8 cellular contexts compared by ENCODE assay signal in genomic region chr6:32837651-32838113, GRCh38. TPM values are rescaled to one million over a fixed set of nuclear protein-coding genes. Genes with fewer than 3 reads are reported as not detected.
DNase-seq lines count a peak whose midpoint lies in the region; ATAC-seq and TF ChIP-seq lines count a peak whose summit lies in the region.

No MANE protein-coding gene starts in this region.

- no peaks in the 10 kb centered on the region for H3K27me3 Mint-ChIP-seq in activated T-cell treated with anti-CD3 and anti-CD28 coated beads, Interleukin-2, amount 50 U/mL, for 72 hours (ENCODE audit: low read depth)
- no peaks in the 10 kb centered on the region for H3K27me3 Mint-ChIP-seq in activated CD4-positive, alpha-beta memory T cell treated with anti-CD3 and anti-CD28 coated beads, Interleukin-2, amount 10 ng/mL, durations not matched to agents 7 days and 5 days

- POLR2A ChIA-PET in activated CD4-positive, alpha-beta memory T cell treated with anti-CD3 and anti-CD28 coated beads, Interleukin-2, amount 10 ng/mL, durations not matched to agents 7 days and 5 days (lab: Charles Lee) = interaction anchor here (0.7 to 16.8 kb wide), 20 partner anchors 9 to 1256 kb away, joined by 3 to 1055 read pairs (median 8); partner anchors contain the start of genes BRD2, HLA-DMA, HLA-DMB and HLA-DOB

- H3K27ac Mint-ChIP-seq in activated T-cell treated with anti-CD3 and anti-CD28 coated beads, Interleukin-2, amount 50 U/mL, for 72 hours = peak overlapping the region; percentile 98
- peak overlapping the region; percentile 99 for H3K27ac Mint-ChIP-seq in activated CD4-positive, alpha-beta memory T cell treated with anti-CD3 and anti-CD28 coated beads, Interleukin-2, amount 10 ng/mL, durations not matched to agents 7 days and 5 days

- H3K27me3 ChIP-seq in stomach = no peaks in the 10 kb centered on the region

- H3K4me3 ChIP-seq in iPS-11a (ENCODE audit: low read depth, low read length) (peak overlapping the region; percentile 73), stomach (peak overlapping the region; percentile 68 to 86 (median 76))

- TF ChIP-seq POLR2A in stomach (IDR thresholded peaks at IDR 0.05) = no peak

- CTCF ChIA-PET in activated CD4-positive, alpha-beta memory T cell treated with anti-CD3 and anti-CD28 coated beads, Interleukin-2, amount 10 ng/mL, durations not matched to agents 7 days and 5 days (lab: Charles Lee) = interaction anchor here (0.9 to 6.3 kb wide), 20 partner anchors 9 to 238 kb away, joined by 3 to 337 read pairs (median 8); partner anchors contain the start of genes HLA-DMA, HLA-DMB, HLA-DPB1 and PSMB9

- no peak for TF ChIP-seq CTCF in stomach (IDR thresholded peaks at IDR 0.05)

- H3K9me3 Mint-ChIP-seq in activated T-cell treated with anti-CD3 and anti-CD28 coated beads, Interleukin-2, amount 50 U/mL, for 72 hours = no peaks in the 10 kb centered on the region
- no peaks in the 10 kb centered on the region for H3K9me3 Mint-ChIP-seq in activated CD4-positive, alpha-beta memory T cell treated with anti-CD3 and anti-CD28 coated beads, Interleukin-2, amount 10 ng/mL, durations not matched to agents 7 days and 5 days

- ATAC-seq in activated T-cell treated with anti-CD3 and anti-CD28 coated beads, Interleukin-2, amount 50 U/mL, for 72 hours (replicated peaks in 1 of 2) = no peak

- 20 to 33% (median 29%) methylated on average over 9 to 12 of the region's 12 CpGs for WGBS in stomach, 5 donors

- H3K4me3 Mint-ChIP-seq in activated T-cell treated with anti-CD3 and anti-CD28 coated beads, Interleukin-2, amount 50 U/mL, for 72 hours = peak overlapping the region; percentile 85 to 99
- H3K4me3 Mint-ChIP-seq in activated CD4-positive, alpha-beta memory T cell treated with anti-CD3 and anti-CD28 coated beads, Interleukin-2, amount 10 ng/mL, durations not matched to agents 7 days and 5 days = peak overlapping the region; percentile 77

- intact Hi-C loops in stomach (cut with DNase I; ENCODE audit: low total_unique reads) = no loop called here

- TF ChIP-seq EP300 in stomach (IDR thresholded peaks at IDR 0.05) = no peak

- H3K4me1 Mint-ChIP-seq in activated T-cell treated with anti-CD3 and anti-CD28 coated beads, Interleukin-2, amount 50 U/mL, for 72 hours (ENCODE audit: low read depth) = peaks cover 90% of the 10 kb centered on the region
- H3K4me1 Mint-ChIP-seq in activated CD4-positive, alpha-beta memory T cell treated with anti-CD3 and anti-CD28 coated beads, Interleukin-2, amount 10 ng/mL, durations not matched to agents 7 days and 5 days = peaks cover 86% of the 10 kb centered on the region

- H3K4me1 ChIP-seq in stomach = peaks cover 15 to 39% (median 28%) of the 10 kb centered on the region in 4 donors

- H3K36me3 Mint-ChIP-seq in activated T-cell treated with anti-CD3 and anti-CD28 coated beads, Interleukin-2, amount 50 U/mL, for 72 hours (ENCODE audit: insufficient read depth in 2 of 2) = peaks cover 43 to 64% of the 10 kb centered on the region in 2 donors
- H3K36me3 Mint-ChIP-seq in activated CD4-positive, alpha-beta memory T cell treated with anti-CD3 and anti-CD28 coated beads, Interleukin-2, amount 10 ng/mL, durations not matched to agents 7 days and 5 days (ENCODE audit: low read depth) = peaks cover 84% of the 10 kb centered on the region

- H3K27ac ChIP-seq in stomach = peak overlapping the region; percentile 89 to 98 (median 96)

- H3K36me3 ChIP-seq in stomach = peaks cover 6 to 61% (median 48%) of the 10 kb centered on the region in 4 donors

- no peak for DNase-seq in activated T-cell treated with anti-CD3 and anti-CD28 coated beads, Interleukin-2, amount 50 U/mL, for 72 hours
- DNase-seq in activated T-cell treated with anti-CD3 and anti-CD28 coated beads, Interleukin-2, amount 50 U/mL, for 48 hours = no peak
- no peak for DNase-seq in activated CD4-positive, alpha-beta memory T cell treated with anti-CD3 and anti-CD28 coated beads, Interleukin-2, amount 10 ng/mL, durations not matched to agents 7 days and 5 days
- DNase-seq in stomach = no peak
- DNase-seq in NCI-H1694 treated with DMSO at 0.1 percent for 48 hours (lab: John Stamatoyannopoulos, UW) = no peak
- no peak for DNase-seq in COLO829 (ENCODE audit: low spot score)
- DNase-seq in cerebellar nuclear complex (lab: John Stamatoyannopoulos, UW) = no peak

- H3K9me3 ChIP-seq in stomach = no peaks in the 10 kb centered on the region

RNA-seq across cellular contexts. Expression of gene TAP2, which starts 0.9 kb away (rescaled TPM):
- 100 to 1,000 TPM; 117 to 127 TPM for total RNA-seq in activated T-cell treated with anti-CD3 and anti-CD28 coated beads, Interleukin-2, amount 50 U/mL, for 72 hours
- 100 to 1,000 TPM; 203 to 211 TPM for total RNA-seq in activated CD4-positive, alpha-beta memory T cell treated with anti-CD3 and anti-CD28 coated beads, Interleukin-2, amount 10 ng/mL, durations not matched to agents 7 days and 5 days
- total RNA-seq in stomach = 100 to 1,000 TPM in 1 of 5 donors, 10 to 100 TPM in 3, 1 to 10 TPM in 1; 3.8 to 449 (median 12.2) TPM
- polyA plus RNA-seq in stomach = 10 to 100 TPM in 1 of 3 donors, 1 to 10 TPM in 2; 1.2 to 24.6 (median 4.4) TPM

RNA-seq across cellular contexts. Expression of gene PSMB8, which starts 6.2 kb away (rescaled TPM):
- 100 to 1,000 TPM; 301 to 305 TPM for total RNA-seq in activated T-cell treated with anti-CD3 and anti-CD28 coated beads, Interleukin-2, amount 50 U/mL, for 72 hours
- 100 to 1,000 TPM; 389 to 401 TPM for total RNA-seq in activated CD4-positive, alpha-beta memory T cell treated with anti-CD3 and anti-CD28 coated beads, Interleukin-2, amount 10 ng/mL, durations not matched to agents 7 days and 5 days
- 10 to 100 TPM in 3 of 5 donors, 1 to 10 TPM in 2; 2.7 to 32.1 (median 16.7) TPM for total RNA-seq in stomach
- 100 to 1,000 TPM in 2 of 3 donors, 10 to 100 TPM in 1; 88.6 to 177 (median 124) TPM for polyA plus RNA-seq in stomach

RNA-seq across cellular contexts. Expression of gene TAP1, which starts 15.8 kb away (rescaled TPM):
- 100 to 1,000 TPM; 328 to 373 TPM for total RNA-seq in activated T-cell treated with anti-CD3 and anti-CD28 coated beads, Interleukin-2, amount 50 U/mL, for 72 hours
- total RNA-seq in activated CD4-positive, alpha-beta memory T cell treated with anti-CD3 and anti-CD28 coated beads, Interleukin-2, amount 10 ng/mL, durations not matched to agents 7 days and 5 days = 100 to 1,000 TPM; 410 to 412 TPM
- total RNA-seq in stomach = 10 to 100 TPM; 16.0 to 54.7 (median 29.6) TPM
- 100 to 1,000 TPM in 1 of 3 donors, 10 to 100 TPM in 2; 10.8 to 117 (median 15.5) TPM for polyA plus RNA-seq in stomach

RNA-seq across cellular contexts. Expression of gene PSMB9, which starts 16.3 kb away (rescaled TPM):
- total RNA-seq in activated T-cell treated with anti-CD3 and anti-CD28 coated beads, Interleukin-2, amount 50 U/mL, for 72 hours = 100 to 1,000 TPM; 271 to 299 TPM
- 100 to 1,000 TPM; 368 to 372 TPM for total RNA-seq in activated CD4-positive, alpha-beta memory T cell treated with anti-CD3 and anti-CD28 coated beads, Interleukin-2, amount 10 ng/mL, durations not matched to agents 7 days and 5 days
- 10 to 100 TPM in 1 of 5 donors, 1 to 10 TPM in 4; 5.4 to 18.7 (median 6.8) TPM for total RNA-seq in stomach
- polyA plus RNA-seq in stomach = 100 to 1,000 TPM in 1 of 3 donors, 10 to 100 TPM in 2; 33.2 to 107 (median 91.6) TPM

RNA-seq across cellular contexts. Expression of gene HLA-DOB, which starts 20.9 kb away (rescaled TPM):
- total RNA-seq in activated T-cell treated with anti-CD3 and anti-CD28 coated beads, Interleukin-2, amount 50 U/mL, for 72 hours = 1 to 10 TPM; 8.0 to 8.1 TPM
- total RNA-seq in activated CD4-positive, alpha-beta memory T cell treated with anti-CD3 and anti-CD28 coated beads, Interleukin-2, amount 10 ng/mL, durations not matched to agents 7 days and 5 days = 1 to 10 TPM; 1.5 to 2.2 TPM
- total RNA-seq in stomach = 10 to 100 TPM in 1 of 5 donors, 1 to 10 TPM in 2, not detected in 2; 1.3 to 62.9 (median 2.9) TPM
- polyA plus RNA-seq in stomach = 1 to 10 TPM in 2 of 3 donors, under 1 TPM in 1; 0.81 to 5.0 (median 1.2) TPM

Comparison
In these comparisons a context has a peak if more than half of its experiments do, and no peak if none do; other contexts are left out.
1. RNA of gene PSMB8, which starts 6.2 kb away (total RNA-seq): 389 to 401 TPM in activated CD4-positive, alpha-beta memory T cell treated with anti-CD3 and anti-CD28 coated beads, Interleukin-2, amount 10 ng/mL, durations not matched to agents 7 days and 5 days and 301 to 305 TPM in activated T-cell treated with anti-CD3 and anti-CD28 coated beads, Interleukin-2, amount 50 U/mL, for 72 hours; 2.7 to 32.1 TPM in stomach; every median in the first group is over 4 times any median in the second.
2. RNA of gene TAP1, which starts 15.8 kb away (total RNA-seq): 410 to 412 TPM in activated CD4-positive, alpha-beta memory T cell treated with anti-CD3 and anti-CD28 coated beads, Interleukin-2, amount 10 ng/mL, durations not matched to agents 7 days and 5 days and 328 to 373 TPM in activated T-cell treated with anti-CD3 and anti-CD28 coated beads, Interleukin-2, amount 50 U/mL, for 72 hours; 16.0 to 54.7 TPM in stomach; every median in the first group is over 4 times any median in the second.